22 cellular contexts compared by ENCODE assay signal in the genomic region with DNA sequence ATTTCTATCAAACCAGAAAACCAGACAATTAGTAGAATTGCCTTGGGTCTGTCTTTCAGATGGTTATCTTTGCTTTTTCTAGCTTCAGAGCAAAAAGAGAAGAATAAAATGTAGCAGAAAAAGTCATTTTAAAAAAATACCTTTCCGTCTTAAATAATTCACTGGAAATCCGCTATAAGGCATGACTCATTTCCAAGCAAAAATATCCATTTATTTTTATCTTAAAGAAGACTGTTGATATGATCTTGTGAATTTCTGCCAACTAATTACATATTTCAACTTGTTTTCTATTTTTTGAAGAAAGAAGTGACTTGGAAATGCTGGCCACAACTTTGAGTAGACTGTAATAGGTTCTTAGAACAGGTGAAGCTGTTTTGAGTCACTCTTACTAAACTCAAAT.
DNase-seq lines count a peak whose midpoint lies in the region; FAIRE-seq and TF ChIP-seq lines count a peak whose summit lies in the region.
"Had no signal": no experiment of that assay in that cellular context is flagged by ENCODE, and none has a peak within 500 bp of the region (broad histone marks: within the 10 kb centered on the region; RNA-seq: fewer than 3 reads in every experiment).

No MANE protein-coding gene starts in this region.

- H3K4me1 Mint-ChIP-seq in Calu3 (ENCODE audit: low read depth, unreplicated experiment) = peaks cover 63% of the 10 kb centered on the region
- H3K4me1 Mint-ChIP-seq: B cell had no signal

- H3K9me1 ChIP-seq in endothelial cell of umbilical vein (replicated peaks; ENCODE audit: control insufficient read depth, extremely low read depth, insufficient read depth, low read length) = no peaks in the 10 kb centered on the region

- H3K4me1 ChIP-seq in SJSA1 (replicated peaks) (peaks cover 35% of the 10 kb centered on the region), endothelial cell of umbilical vein (ENCODE audit: control insufficient read depth, extremely low read depth, insufficient read depth, low read length) (peaks cover 18% of the 10 kb centered on the region), smooth muscle cell (ENCODE audit: low read depth) (peaks cover 26% of the 10 kb centered on the region), tibial nerve (peaks cover 0 to 19% (median 2%) of the 10 kb centered on the region in 4 donors)

- H2AFZ ChIP-seq in endothelial cell of umbilical vein (ENCODE audit: low read depth, low read length) (no peak overlapping the region), smooth muscle cell (ENCODE audit: low read depth) (no peak overlapping the region)

- dilution Hi-C loops in endothelial cell of umbilical vein (cut with MboI; ENCODE audit: extremely low pct_ligation_motif_present, low sequenced_read_pairs) = no loop called here

- H3K27me3 Mint-ChIP-seq in Calu3 (ENCODE audit: unreplicated experiment) = no peaks in the 10 kb centered on the region
- H3K27me3 Mint-ChIP-seq: B cell had no signal

- peak overlapping the region; percentile 42 for H3K27ac Mint-ChIP-seq in Calu3 (ENCODE audit: unreplicated experiment)
- H3K27ac Mint-ChIP-seq: B cell; CD8-positive, alpha-beta T cell had no signal

- peaks cover 2% of the 10 kb centered on the region for H3K9me3 Mint-ChIP-seq in Calu3 (ENCODE audit: low read depth, unreplicated experiment)
- H3K9me3 Mint-ChIP-seq: CD8-positive, alpha-beta T cell had no signal

- H3F3A ChIP-seq in smooth muscle cell (ENCODE audit: low read depth) = peaks cover 56% of the 10 kb centered on the region

- DNase-seq in Calu3 (no peak), SJSA1 (ENCODE audit: low read depth in 1 of 2, low spot score in 2 of 2) (no peak), endothelial cell of umbilical vein (ENCODE audit: low read depth, low spot score) (peak; percentile 66), smooth muscle cell (lab: John Stamatoyannopoulos, UW; ENCODE audit: unreplicated experiment) (no peak), tibial nerve (ENCODE audit: low spot score in 2 of 2) (no peak), T1000 (lab: John Stamatoyannopoulos, UW) (no peak)
- DNase-seq in activated naive CD4-positive, alpha-beta T cell treated with Interleukin-2 at 50 U/mL for 16 hours = no peak
- DNase-seq: Caco-2; CD8-positive, alpha-beta T cell; DMS 273 treated with DMSO at 0.1 percent for 48 hours; DMS79 treated with DMSO at 0.1 percent for 48 hours; GF-D8; NCI-H1092; NCI-H1417 treated with DMSO at 0.1 percent for 48 hours; NCI-H1694 treated with DMSO at 0.1 percent for 48 hours; NCI-H2081; NCI-H2227 treated with DMSO at 0.1 percent for 48 hours; NCI-H526 treated with DMSO at 0.1 percent for 48 hours; SIG-M5 had no signal

- H3K27ac ChIP-seq in SJSA1 (peak overlapping the region; percentile 45), endothelial cell of umbilical vein (ENCODE audit: insufficient read depth, low read depth, low read length) (no peak overlapping the region), smooth muscle cell (ENCODE audit: low read depth) (peak overlapping the region; percentile 65), tibial nerve (no peak overlapping the region)
- H3K27ac ChIP-seq: C4-2B had no signal

- H3K9ac ChIP-seq in endothelial cell of umbilical vein (replicated peaks; ENCODE audit: extremely low read depth, insufficient read depth, low read length) (no peak overlapping the region), smooth muscle cell (ENCODE audit: low read depth) (no peak overlapping the region)

- 55% methylated on average over 2 of the region's 2 CpGs for WGBS in smooth muscle cell (ENCODE audit: low lambda C conversion rate)
- WGBS in tibial nerve, 2 donors = 76 to 89% methylated on average over 2 of the region's 2 CpGs

- H3K27me3 ChIP-seq in SJSA1 (replicated peaks) (no peaks in the 10 kb centered on the region), endothelial cell of umbilical vein (ENCODE audit: control insufficient read depth in 2 of 2, insufficient read depth in 2 of 2, low read length in 2 of 2) (peaks cover 0 to 3% of the 10 kb centered on the region in 2 experiments), smooth muscle cell (ENCODE audit: low read depth) (no peaks in the 10 kb centered on the region), tibial nerve (no peaks in the 10 kb centered on the region)

- no peak for TF ChIP-seq CTCF in Calu3 (IDR thresholded peaks at IDR 0.05; ENCODE audit: unreplicated experiment)
- TF ChIP-seq CTCF in endothelial cell of umbilical vein (IDR thresholded peaks at IDR 0.05; ENCODE audit: extremely low read depth in 1 of 2, insufficient read depth in 1 of 2, low read depth in 1 of 2, low read length in 2 of 2) = no peak
- TF ChIP-seq CTCF in smooth muscle cell (IDR thresholded peaks at IDR 0.05; ENCODE audit: borderline replicate concordance, insufficient read depth, poor library complexity, severe bottlenecking) = no peak
- TF ChIP-seq CTCF in tibial nerve (IDR thresholded peaks at IDR 0.05) = no peak

- peak; percentile 21 for FAIRE-seq in endothelial cell of umbilical vein (lab: Jason Lieb, UNC)
- FAIRE-seq: GM12891 had no signal

- no peaks in the 10 kb centered on the region for H3K79me2 ChIP-seq in endothelial cell of umbilical vein (ENCODE audit: control insufficient read depth, insufficient read depth, low read length)
- H3K79me2 ChIP-seq in smooth muscle cell (ENCODE audit: low read depth) = peaks cover 12% of the 10 kb centered on the region

- POLR2A ChIA-PET in endothelial cell of umbilical vein (lab: Charles Lee) = no interaction called here

- no peaks in the 10 kb centered on the region for H4K20me1 ChIP-seq in endothelial cell of umbilical vein (replicated peaks; ENCODE audit: control insufficient read depth, extremely low read depth, insufficient read depth, low read length)
- H4K20me1 ChIP-seq in smooth muscle cell (ENCODE audit: low read depth) = peaks cover 97% of the 10 kb centered on the region

- H3K36me3 ChIP-seq in SJSA1 (peaks cover 57% of the 10 kb centered on the region), endothelial cell of umbilical vein (ENCODE audit: control insufficient read depth in 2 of 2, extremely low read depth in 1 of 2, insufficient read depth in 2 of 2, low read length in 2 of 2) (no peaks in the 10 kb centered on the region), smooth muscle cell (ENCODE audit: low read depth) (peaks cover 18% of the 10 kb centered on the region), tibial nerve (no peaks in the 10 kb centered on the region)

- H3K4me3 ChIP-seq in SJSA1 (no peak overlapping the region), endothelial cell of umbilical vein (replicated peaks in 1 of 3; ENCODE audit: insufficient read depth in 1 of 3, low read depth in 1 of 3, low read length in 3 of 3) (no peak overlapping the region), smooth muscle cell (no peak overlapping the region), tibial nerve (no peak overlapping the region)

- H3K4me3 Mint-ChIP-seq in Calu3 (ENCODE audit: low read depth, unreplicated experiment) = no peak overlapping the region
- H3K4me3 Mint-ChIP-seq: B cell; CD8-positive, alpha-beta T cell had no signal

- H3K4me2 ChIP-seq in endothelial cell of umbilical vein (ENCODE audit: insufficient read depth, low read length) (peak overlapping the region; percentile 37), smooth muscle cell (peak overlapping the region; percentile 3)

- H3K9me3 ChIP-seq in SJSA1 (replicated peaks) (no peaks in the 10 kb centered on the region), endothelial cell of umbilical vein (replicated peaks; ENCODE audit: control insufficient read depth, insufficient read depth, low read length) (no peaks in the 10 kb centered on the region), smooth muscle cell (replicated peaks; ENCODE audit: low read depth) (no peaks in the 10 kb centered on the region), tibial nerve (no peaks in the 10 kb centered on the region)
- H3K9me3 ChIP-seq: Caco-2 had no signal

- no peak for TF ChIP-seq EP300 in tibial nerve (IDR thresholded peaks at IDR 0.05)

- CTCF ChIA-PET in Calu3 (lab: Charles Lee) (no interaction called here), endothelial cell of umbilical vein (lab: Charles Lee) (interaction anchor here (1.0 to 2.0 kb wide), 3 partner anchors 10 to 82 kb away, joined by 3 to 6 read pairs (median 3); no protein-coding TSS in a partner anchor)

- BruUV-seq in Calu3 (replicated peaks; lab: Mats Ljungman, UMichigan) = no TSS peak
- BruUV-seq in endothelial cell of umbilical vein (replicated peaks; lab: Mats Ljungman, UMichigan) = no TSS peak

- TF ChIP-seq POLR2A in endothelial cell of umbilical vein (IDR thresholded peaks at IDR 0.05; ENCODE audit: low read depth, low read length) (no peak), tibial nerve (IDR thresholded peaks at IDR 0.05) (no peak)

- intact Hi-C loops in Calu3 (cut with micrococcal nuclease; ENCODE audit: unreplicated experiment) = no loop called here
- intact Hi-C loops in endothelial cell of umbilical vein (cut with micrococcal nuclease) = loop anchor here (2.0 kb wide), 2 partner anchors 22 to 82 kb away; no protein-coding TSS in a partner anchor

- no peaks in the 10 kb centered on the region for H3K36me3 Mint-ChIP-seq in Calu3 (ENCODE audit: insufficient read depth, unreplicated experiment)
- H3K36me3 Mint-ChIP-seq: CD8-positive, alpha-beta T cell had no signal

TF ChIP-seq in endothelial cell of umbilical vein, 7 proteins besides CTCF, POLR2A, EP300 and RAD21:
- peak; percentile 26 for TF ChIP-seq JUN (IDR thresholded peaks at IDR 0.05; ENCODE audit: borderline replicate concordance, insufficient read depth, insufficient read length, low read depth)
- TF ChIP-seq GATA2 (IDR thresholded peaks at IDR 0.05; ENCODE audit: insufficient read depth, insufficient read length, low read depth, low read length) = peak; percentile 72
- TF ChIP-seq, protein P1, sequence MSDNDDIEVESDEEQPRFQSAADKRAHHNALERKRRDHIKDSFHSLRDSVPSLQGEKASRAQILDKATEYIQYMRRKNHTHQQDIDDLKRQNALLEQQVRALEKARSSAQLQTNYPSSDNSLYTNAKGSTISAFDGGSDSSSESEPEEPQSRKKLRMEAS (IDR thresholded peaks at IDR 0.05; ENCODE audit: insufficient read depth, insufficient read length) = no peak
- peak; percentile 72 for TF ChIP-seq FOS (IDR thresholded peaks at IDR 0.05; ENCODE audit: borderline replicate concordance, insufficient read depth, low read length)

Comparison
In these comparisons a context has a peak if more than half of its experiments do, and no peak if none do; other contexts are left out.
1. H3K27ac ChIP-seq: peak in SJSA1 (single experiment) and smooth muscle cell (single experiment); none in endothelial cell of umbilical vein (single experiment) and tibial nerve (0 of 4).